In genomic region chr9:1253098-1253979, GRCh38 we compare ENCODE assay signal across 16 cellular contexts.
"Had no signal": no experiment of that assay in that cellular context is flagged by ENCODE, and none has a peak within 500 bp of the region (broad histone marks: within the 10 kb centered on the region; RNA-seq: fewer than 3 reads in every experiment).

No MANE protein-coding gene starts in this region.

- ATAC-seq: gastrocnemius medialis; left cardiac atrium; naive thymus-derived CD4-positive, alpha-beta T cell had no signal

- H3K27me3 Mint-ChIP-seq: type B pancreatic cell had no signal

- H3K4me3 Mint-ChIP-seq: immature natural killer cell; naive thymus-derived CD4-positive, alpha-beta T cell; type B pancreatic cell had no signal

- H3K9me3 Mint-ChIP-seq: naive thymus-derived CD4-positive, alpha-beta T cell; type B pancreatic cell had no signal

- H3K4me1 Mint-ChIP-seq: immature natural killer cell; naive thymus-derived CD4-positive, alpha-beta T cell had no signal

- H3K4me3 ChIP-seq: coronary artery, gastrocnemius medialis, right atrium auricular region, smooth muscle cell had no signal

- H3K4me1 ChIP-seq: gastrocnemius medialis had no signal

- H3K27ac Mint-ChIP-seq: immature natural killer cell; naive thymus-derived CD4-positive, alpha-beta T cell; type B pancreatic cell had no signal

- DNase-seq: effector CD8-positive, alpha-beta T cell; gastrocnemius medialis; immature natural killer cell; left cardiac atrium; mammary epithelial cell; naive thymus-derived CD4-positive, alpha-beta T cell; posterior cingulate gyrus; stimulated activated CD4-positive, alpha-beta T cell treated with anti-CD3 and anti-CD28 coated beads, Interleukin-2, amount 100 ng/mL, for 48 hours; stimulated activated naive CD4-positive, alpha-beta T cell treated with Interleukin-2 at 50 U/mL for 16 hours had no signal

- H3K36me3 Mint-ChIP-seq: immature natural killer cell; naive thymus-derived CD4-positive, alpha-beta T cell; type B pancreatic cell had no signal

- H3K27me3 ChIP-seq: gastrocnemius medialis, neutrophil, right atrium auricular region had no signal

- H3K36me3 ChIP-seq: gastrocnemius medialis, neutrophil, right atrium auricular region had no signal

- H3K9me3 ChIP-seq: gastrocnemius medialis, neutrophil, right atrium auricular region had no signal

- FAIRE-seq: keratinocyte, urothelium cell line had no signal

- H3K27ac ChIP-seq: coronary artery, gastrocnemius medialis, neutrophil, right atrium auricular region had no signal

- H3K4me2 ChIP-seq: smooth muscle cell had no signal
